ENCODE assay signal across 12 cellular contexts in the genomic region with DNA sequence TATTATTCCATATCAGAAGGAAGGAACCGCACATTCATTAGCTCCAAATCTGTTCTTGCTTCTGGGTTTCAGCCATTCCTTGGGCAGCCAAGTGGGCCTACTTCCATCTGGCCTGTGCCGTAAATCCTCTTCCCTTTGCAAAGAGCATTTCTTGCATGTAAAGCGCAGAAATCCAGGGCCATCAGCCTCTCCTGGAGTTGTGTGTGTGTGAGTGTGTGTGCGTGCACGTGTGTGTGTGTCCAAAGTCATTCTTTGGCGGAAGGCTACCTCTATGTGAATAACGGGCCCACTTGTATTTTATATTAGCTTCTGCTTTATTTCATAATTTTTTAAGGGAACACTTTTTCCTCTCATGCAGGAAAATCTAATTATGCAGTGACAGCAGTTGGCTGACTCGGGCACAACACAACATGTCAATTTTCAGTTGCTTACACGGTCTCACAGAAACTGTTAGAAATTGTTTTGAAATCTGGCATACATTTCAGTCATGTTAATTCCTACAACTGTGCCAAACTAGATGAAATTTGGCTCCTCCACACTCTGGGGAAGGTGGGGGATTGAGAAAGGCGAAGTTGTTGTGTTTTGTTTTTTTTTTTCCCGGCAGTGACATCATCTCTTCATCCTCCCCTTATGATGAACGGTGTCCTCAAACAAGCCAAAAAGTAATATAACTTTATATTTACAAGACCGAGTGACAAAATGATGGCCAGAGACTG.
DNase-seq lines count a peak whose midpoint lies in the region; ATAC-seq lines count a peak whose summit lies in the region.
"Had no signal": no experiment of that assay in that cellular context is flagged by ENCODE, and none has a peak within 500 bp of the region (broad histone marks: within the 10 kb centered on the region; RNA-seq: fewer than 3 reads in every experiment).

No MANE protein-coding gene starts in this region.

- H3K27ac ChIP-seq in right cardiac atrium (ENCODE audit: low read length) = peak overlapping the region; percentile 14
- H3K27ac ChIP-seq: BLaER1 had no signal

- no peaks in the 10 kb centered on the region for H3K36me3 ChIP-seq in H7 (replicated peaks; ENCODE audit: control insufficient read depth, insufficient read depth, low read length)
- H3K36me3 ChIP-seq: BLaER1 had no signal

- ATAC-seq in right cardiac atrium = peak; percentile 70 to 86
- ATAC-seq: activated CD8-positive, alpha-beta T cell treated with anti-CD3 and anti-CD28 coated beads, Interleukin-2, amount 10 ng/mL, durations not matched to agents 7 days and 5 days had no signal

- H3K4me3 ChIP-seq in right cardiac atrium (ENCODE audit: low read length) = no peak overlapping the region
- no peak overlapping the region for H3K4me3 ChIP-seq in H7 (ENCODE audit: insufficient read depth, low read depth, low read length)
- H3K4me3 ChIP-seq: BLaER1 had no signal

- intact Hi-C loops in right cardiac atrium (cut with DNase I) = no loop called here

- H3K4me1 ChIP-seq in right cardiac atrium (ENCODE audit: control insufficient read depth, insufficient read depth, low read length) = no peaks in the 10 kb centered on the region
- H3K4me1 ChIP-seq: BLaER1 had no signal

- DNase-seq in NCI-H1694 (lab: John Stamatoyannopoulos, UW) (peak; percentile 86), cerebellum (ENCODE audit: low spot score) (peak; percentile 60), right cardiac atrium (peak; percentile 21 to 71 (median 66)), superior temporal gyrus (ENCODE audit: extremely low spot score) (peak; percentile 31), GF-D8 (lab: John Stamatoyannopoulos, UW) (no peak), NCI-H526 (lab: John Stamatoyannopoulos, UW) (no peak), H7 (no peak)
- DNase-seq: activated CD8-positive, alpha-beta T cell treated with anti-CD3 and anti-CD28 coated beads, Interleukin-2, amount 10 ng/mL, durations not matched to agents 7 days and 5 days; activated naive CD8-positive, alpha-beta T cell treated with anti-CD3 and anti-CD28 coated beads, Interleukin-2, amount 10 ng/mL, durations not matched to agents 7 days and 5 days; hippocampal formation; NCI-H2171 had no signal

- no peaks in the 10 kb centered on the region for H3K27me3 ChIP-seq in right cardiac atrium (ENCODE audit: control insufficient read depth, insufficient read depth)
- no peaks in the 10 kb centered on the region for H3K27me3 ChIP-seq in H7 (ENCODE audit: control insufficient read depth, insufficient read depth, low read length)
- H3K27me3 ChIP-seq: BLaER1 had no signal

- H3K9me3 ChIP-seq in right cardiac atrium (ENCODE audit: control insufficient read depth, low read length) = no peaks in the 10 kb centered on the region
- H3K9me3 ChIP-seq: BLaER1 had no signal

- WGBS in right cardiac atrium = 46% methylated on average over 13 of the region's 13 CpGs

Comparison
In these comparisons a context has a peak if more than half of its experiments do, and no peak if none do; other contexts are left out.
1. DNase-seq: peak in NCI-H1694 (single experiment), cerebellum (single experiment), right cardiac atrium (3 of 3) and superior temporal gyrus (single experiment); none in GF-D8 (single experiment), NCI-H526 (0 of 2) and H7 (single experiment).